ENCODE assay signal across 12 cellular contexts in the genomic region with DNA sequence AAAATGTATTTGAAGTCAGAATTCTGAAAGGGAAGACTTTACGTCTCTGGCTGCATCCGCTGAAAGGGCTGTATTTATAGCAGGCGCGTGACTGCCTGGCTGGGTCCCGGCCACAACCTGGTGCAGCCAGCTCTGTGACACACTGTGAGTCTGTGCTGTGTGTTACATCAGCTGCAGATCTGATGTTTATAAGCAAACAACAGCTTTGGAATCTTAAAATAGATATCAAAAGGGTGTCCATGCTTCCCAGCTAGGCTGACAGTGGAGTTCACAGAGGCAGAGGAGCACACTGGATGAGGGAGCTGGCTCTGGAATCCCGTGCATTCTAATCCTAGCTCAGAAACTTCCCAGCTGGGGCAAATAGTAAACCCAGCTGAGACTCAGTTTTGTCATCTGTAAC.
DNase-seq lines count a peak whose midpoint lies in the region; ATAC-seq lines count a peak whose summit lies in the region.
"Had no signal": no experiment of that assay in that cellular context is flagged by ENCODE, and none has a peak within 500 bp of the region (broad histone marks: within the 10 kb centered on the region; RNA-seq: fewer than 3 reads in every experiment).

No MANE protein-coding gene starts in this region.

- H3K4me3 Mint-ChIP-seq in CD4-positive, alpha-beta memory T cell, result no peak overlapping the region
- H3K4me3 Mint-ChIP-seq: activated naive CD8-positive, alpha-beta T cell treated with anti-CD3 and anti-CD28 coated beads, Interleukin-2, amount 10 ng/mL, durations not matched to agents 7 days and 5 days had no signal

- peak; percentile 86 to 93 for ATAC-seq in right cardiac atrium

- H3K9me3 Mint-ChIP-seq in CD4-positive, alpha-beta memory T cell, result peaks cover 0 to 4% (median 0%) of the 10 kb centered on the region in 8 donors
- H3K9me3 Mint-ChIP-seq: activated naive CD8-positive, alpha-beta T cell treated with anti-CD3 and anti-CD28 coated beads, Interleukin-2, amount 10 ng/mL, durations not matched to agents 7 days and 5 days had no signal

- H3K36me3 Mint-ChIP-seq in CD4-positive, alpha-beta memory T cell, result no peaks in the 10 kb centered on the region
- H3K36me3 Mint-ChIP-seq: activated naive CD8-positive, alpha-beta T cell treated with anti-CD3 and anti-CD28 coated beads, Interleukin-2, amount 10 ng/mL, durations not matched to agents 7 days and 5 days had no signal

- H3K27me3 Mint-ChIP-seq in CD4-positive, alpha-beta memory T cell, result no peaks in the 10 kb centered on the region
- H3K27me3 Mint-ChIP-seq: activated naive CD8-positive, alpha-beta T cell treated with anti-CD3 and anti-CD28 coated beads, Interleukin-2, amount 10 ng/mL, durations not matched to agents 7 days and 5 days had no signal

- 18% methylated on average over 6 of the region's 6 CpGs for WGBS in right cardiac atrium

- CTCF ChIA-PET in CD4-positive, alpha-beta memory T cell (lab: Charles Lee; ENCODE audit: partially characterized antibody), result no interaction called here

- H3K4me1 ChIP-seq in right cardiac atrium (ENCODE audit: control insufficient read depth, insufficient read depth, low read length) (no peaks in the 10 kb centered on the region), skeletal muscle tissue (ENCODE audit: control insufficient read depth in 3 of 3, insufficient read depth in 3 of 3, low read length in 3 of 3) (peaks cover 4 to 13% (median 8%) of the 10 kb centered on the region in 3 donors)
- no peaks in the 10 kb centered on the region for H3K4me1 ChIP-seq in CD4-positive, alpha-beta memory T cell (ENCODE audit: insufficient read depth, low read length)

- POLR2A ChIA-PET in CD4-positive, alpha-beta memory T cell (lab: Charles Lee; ENCODE audit: partially characterized antibody), result no interaction called here

- H3K4me3 ChIP-seq in right cardiac atrium (ENCODE audit: low read length) (no peak overlapping the region), skeletal muscle tissue (ENCODE audit: low read length in 3 of 3) (peak overlapping the region in 1 of 3 donors; percentile 8)
- H3K4me3 ChIP-seq in CD4-positive, alpha-beta memory T cell (ENCODE audit: low read length in 2 of 2), result no peak overlapping the region

- H3K27ac Mint-ChIP-seq in CD4-positive, alpha-beta memory T cell, result no peak overlapping the region
- H3K27ac Mint-ChIP-seq: activated naive CD8-positive, alpha-beta T cell treated with anti-CD3 and anti-CD28 coated beads, Interleukin-2, amount 10 ng/mL, durations not matched to agents 7 days and 5 days had no signal

- H3K27me3 ChIP-seq in right cardiac atrium (ENCODE audit: control insufficient read depth, insufficient read depth) (no peaks in the 10 kb centered on the region), skeletal muscle tissue (ENCODE audit: control insufficient read depth in 3 of 3, insufficient read depth in 3 of 3, low read length in 3 of 3) (no peaks in the 10 kb centered on the region)
- no peaks in the 10 kb centered on the region for H3K27me3 ChIP-seq in CD4-positive, alpha-beta memory T cell (ENCODE audit: insufficient read depth, low read length)
- H3K27me3 ChIP-seq: neutrophil had no signal

- H3K27ac ChIP-seq in right cardiac atrium (ENCODE audit: low read length) (peak overlapping the region; percentile 67), skeletal muscle tissue (ENCODE audit: low read depth, low read length) (peak overlapping the region; percentile 76)
- H3K27ac ChIP-seq in CD4-positive, alpha-beta memory T cell (ENCODE audit: low read depth, low read length), result no peak overlapping the region
- H3K27ac ChIP-seq: HL-60, neutrophil had no signal

- peak overlapping the region in 2 of 3 donors; percentile 44 to 72 for H3K9ac ChIP-seq in skeletal muscle tissue (ENCODE audit: low read depth in 1 of 3, low read length in 3 of 3)

- DNase-seq in GM04503 (ENCODE audit: low read depth), result peak; percentile 31
- DNase-seq in amygdala (lab: John Stamatoyannopoulos, UW), result peak in 49 of 56 donors; percentile 1 to 79 (median 27)
- peak; percentile 36 to 77 (median 74) for DNase-seq in right cardiac atrium
- no peak for DNase-seq in A172 (ENCODE audit: low spot score)
- no peak for DNase-seq in SIG-M5 (lab: John Stamatoyannopoulos, UW)
- no peak for DNase-seq in CD4-positive, alpha-beta memory T cell
- no peak for DNase-seq in HK-2 (ENCODE audit: unreplicated experiment)
- DNase-seq: activated naive CD8-positive, alpha-beta T cell treated with anti-CD3 and anti-CD28 coated beads, Interleukin-2, amount 10 ng/mL, durations not matched to agents 7 days and 5 days; NCI-H510A treated with DMSO at 0.1 percent for 48 hours had no signal

- intact Hi-C loops in right cardiac atrium (cut with DNase I), result no loop called here
- intact Hi-C loops in CD4-positive, alpha-beta memory T cell (cut with micrococcal nuclease), result no loop called here

- H3K36me3 ChIP-seq in skeletal muscle tissue (ENCODE audit: control insufficient read depth in 3 of 3, insufficient read depth in 3 of 3, low read length in 3 of 3), result no peaks in the 10 kb centered on the region
- H3K36me3 ChIP-seq in CD4-positive, alpha-beta memory T cell (ENCODE audit: insufficient read depth, low read length), result no peaks in the 10 kb centered on the region
- H3K36me3 ChIP-seq: neutrophil had no signal

- H3K4me1 Mint-ChIP-seq in CD4-positive, alpha-beta memory T cell, result no peaks in the 10 kb centered on the region
- H3K4me1 Mint-ChIP-seq: activated naive CD8-positive, alpha-beta T cell treated with anti-CD3 and anti-CD28 coated beads, Interleukin-2, amount 10 ng/mL, durations not matched to agents 7 days and 5 days had no signal

- H3K9me3 ChIP-seq in right cardiac atrium (ENCODE audit: control insufficient read depth, low read length) (no peaks in the 10 kb centered on the region), skeletal muscle tissue (ENCODE audit: control insufficient read depth in 3 of 3, low read length in 3 of 3) (no peaks in the 10 kb centered on the region)
- H3K9me3 ChIP-seq in CD4-positive, alpha-beta memory T cell (ENCODE audit: control insufficient read depth in 1 of 2, low read length in 2 of 2), result no peaks in the 10 kb centered on the region
- H3K9me3 ChIP-seq: neutrophil had no signal

Comparison
In these comparisons a context has a peak if more than half of its experiments do, and no peak if none do; other contexts are left out.
1. DNase-seq: peak in GM04503 (single experiment), amygdala (49 of 56) and right cardiac atrium (3 of 3); none in A172 (single experiment), SIG-M5 (single experiment), CD4-positive, alpha-beta memory T cell (0 of 5) and HK-2 (single experiment).